1 cellular context compared by ENCODE assay signal in the genomic region with DNA sequence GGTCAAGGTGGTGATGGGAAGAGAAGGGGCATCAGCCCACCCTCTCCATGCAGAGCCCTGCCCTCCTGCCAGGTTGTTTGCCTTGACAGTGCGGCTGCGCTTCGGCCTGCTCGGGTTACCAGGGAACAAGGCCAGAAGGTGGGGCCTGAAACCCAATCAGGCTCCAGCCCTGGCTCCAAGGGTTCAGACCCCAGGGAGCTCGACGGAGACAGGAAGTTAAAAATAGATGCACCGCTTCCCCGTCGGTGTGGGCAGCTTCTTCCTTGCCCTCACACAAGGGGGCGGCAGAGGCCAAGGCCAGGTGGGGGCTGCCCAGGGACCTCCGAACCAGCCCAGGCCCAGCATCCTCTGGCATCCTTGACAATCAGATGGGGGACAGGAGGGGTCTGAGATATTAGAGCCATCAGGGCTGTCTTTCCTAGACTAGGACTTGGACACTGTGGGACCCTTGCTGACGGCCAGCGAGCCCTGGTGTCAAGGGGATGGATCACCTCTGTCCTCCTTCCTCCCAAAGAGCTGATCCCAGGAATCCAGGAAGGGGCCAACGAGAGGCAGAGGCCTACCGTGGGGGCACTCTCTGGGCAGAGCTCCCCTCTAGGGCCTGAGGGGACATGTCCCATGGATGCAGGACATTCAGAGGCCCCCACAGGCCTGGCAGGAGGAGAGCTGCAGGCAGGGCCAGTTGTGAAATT.
TF ChIP-seq lines count a peak whose summit lies in the region.

No MANE protein-coding gene starts in this region.

TF ChIP-seq in HepG2, 621 proteins besides CTCF, POLR2A, EP300 and RAD21 (continued from another document and continues in another):
- TF ChIP-seq, protein P1, sequence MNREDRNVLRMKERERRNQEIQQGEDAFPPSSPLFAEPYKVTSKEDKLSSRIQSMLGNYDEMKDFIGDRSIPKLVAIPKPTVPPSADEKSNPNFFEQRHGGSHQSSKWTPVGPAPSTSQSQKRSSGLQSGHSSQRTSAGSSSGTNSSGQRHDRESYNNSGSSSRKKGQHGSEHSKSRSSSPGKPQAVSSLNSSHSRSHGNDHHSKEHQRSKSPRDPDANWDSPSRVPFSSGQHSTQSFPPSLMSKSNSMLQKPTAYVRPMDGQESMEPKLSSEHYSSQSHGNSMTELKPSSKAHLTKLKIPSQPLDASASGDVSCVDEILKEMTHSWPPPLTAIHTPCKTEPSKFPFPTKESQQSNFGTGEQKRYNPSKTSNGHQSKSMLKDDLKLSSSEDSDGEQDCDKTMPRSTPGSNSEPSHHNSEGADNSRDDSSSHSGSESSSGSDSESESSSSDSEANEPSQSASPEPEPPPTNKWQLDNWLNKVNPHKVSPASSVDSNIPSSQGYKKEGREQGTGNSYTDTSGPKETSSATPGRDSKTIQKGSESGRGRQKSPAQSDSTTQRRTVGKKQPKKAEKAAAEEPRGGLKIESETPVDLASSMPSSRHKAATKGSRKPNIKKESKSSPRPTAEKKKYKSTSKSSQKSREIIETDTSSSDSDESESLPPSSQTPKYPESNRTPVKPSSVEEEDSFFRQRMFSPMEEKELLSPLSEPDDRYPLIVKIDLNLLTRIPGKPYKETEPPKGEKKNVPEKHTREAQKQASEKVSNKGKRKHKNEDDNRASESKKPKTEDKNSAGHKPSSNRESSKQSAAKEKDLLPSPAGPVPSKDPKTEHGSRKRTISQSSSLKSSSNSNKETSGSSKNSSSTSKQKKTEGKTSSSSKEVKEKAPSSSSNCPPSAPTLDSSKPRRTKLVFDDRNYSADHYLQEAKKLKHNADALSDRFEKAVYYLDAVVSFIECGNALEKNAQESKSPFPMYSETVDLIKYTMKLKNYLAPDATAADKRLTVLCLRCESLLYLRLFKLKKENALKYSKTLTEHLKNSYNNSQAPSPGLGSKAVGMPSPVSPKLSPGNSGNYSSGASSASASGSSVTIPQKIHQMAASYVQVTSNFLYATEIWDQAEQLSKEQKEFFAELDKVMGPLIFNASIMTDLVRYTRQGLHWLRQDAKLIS (CRISPR knock-in tag; IDR thresholded peaks at IDR 0.05) = no peak
- TF ChIP-seq CHD4 (IDR thresholded peaks at IDR 0.05; ENCODE audit: borderline replicate concordance, low read length) (no peak), NR1H2 (CRISPR knock-in tag; IDR thresholded peaks at IDR 0.05; ENCODE audit: borderline replicate concordance, low read depth) (no peak), TEAD3 (CRISPR knock-in tag; optimal IDR thresholded peaks at IDR 0.05; ENCODE audit: borderline replicate concordance) (peak; percentile 80), ZNF737 (CRISPR knock-in tag; IDR thresholded peaks at IDR 0.05; ENCODE audit: borderline replicate concordance) (no peak), TARDBP (CRISPR knock-in tag; IDR thresholded peaks at IDR 0.05) (0 out of 2 replicates have a peak, but pooled peaks have one; percentile 26), TCF12 (IDR thresholded peaks at IDR 0.05) (no peak), TCF12 (CRISPR knock-in tag; IDR thresholded peaks at IDR 0.05) (no peak), ZNF10 (CRISPR knock-in tag; IDR thresholded peaks at IDR 0.05; ENCODE audit: borderline replicate concordance, low read depth) (no peak), IKZF1 (IDR thresholded peaks at IDR 0.05) (no peak), MAFG (CRISPR knock-in tag; IDR thresholded peaks at IDR 0.05) (no peak), MIER2 (CRISPR knock-in tag; IDR thresholded peaks at IDR 0.05) (no peak), STAT5B (CRISPR knock-in tag; IDR thresholded peaks at IDR 0.05) (no peak), ZNF3 (CRISPR knock-in tag; IDR thresholded peaks at IDR 0.05) (no peak), SPEN (CRISPR knock-in tag; IDR thresholded peaks at IDR 0.05; ENCODE audit: low read depth) (no peak), SATB2 (CRISPR knock-in tag; IDR thresholded peaks at IDR 0.05) (no peak), KDM6A (CRISPR knock-in tag; IDR thresholded peaks at IDR 0.05; ENCODE audit: low read depth) (no peak), ZNF333 (CRISPR knock-in tag; IDR thresholded peaks at IDR 0.05; ENCODE audit: borderline replicate concordance) (peak; percentile 52; the same call in 1 of the 2 replicates), SMAD9 (CRISPR knock-in tag; IDR thresholded peaks at IDR 0.05) (no peak), MLLT10 (CRISPR knock-in tag; IDR thresholded peaks at IDR 0.05) (no peak), HOXA7 (CRISPR knock-in tag; IDR thresholded peaks at IDR 0.05) (no peak), STAG1 (CRISPR knock-in tag; IDR thresholded peaks at IDR 0.05) (peak; percentile 95), ZNF431 (CRISPR knock-in tag; IDR thresholded peaks at IDR 0.05; ENCODE audit: borderline replicate concordance, low read depth) (no peak), MTA1 (CRISPR knock-in tag; IDR thresholded peaks at IDR 0.05; ENCODE audit: borderline replicate concordance) (0 out of 2 replicates have a peak, but pooled peaks have one; percentile 55), ZFY (CRISPR knock-in tag; IDR thresholded peaks at IDR 0.05) (peak; percentile 57; the same call in 1 of the 2 replicates)
- TF ChIP-seq, protein P2, sequence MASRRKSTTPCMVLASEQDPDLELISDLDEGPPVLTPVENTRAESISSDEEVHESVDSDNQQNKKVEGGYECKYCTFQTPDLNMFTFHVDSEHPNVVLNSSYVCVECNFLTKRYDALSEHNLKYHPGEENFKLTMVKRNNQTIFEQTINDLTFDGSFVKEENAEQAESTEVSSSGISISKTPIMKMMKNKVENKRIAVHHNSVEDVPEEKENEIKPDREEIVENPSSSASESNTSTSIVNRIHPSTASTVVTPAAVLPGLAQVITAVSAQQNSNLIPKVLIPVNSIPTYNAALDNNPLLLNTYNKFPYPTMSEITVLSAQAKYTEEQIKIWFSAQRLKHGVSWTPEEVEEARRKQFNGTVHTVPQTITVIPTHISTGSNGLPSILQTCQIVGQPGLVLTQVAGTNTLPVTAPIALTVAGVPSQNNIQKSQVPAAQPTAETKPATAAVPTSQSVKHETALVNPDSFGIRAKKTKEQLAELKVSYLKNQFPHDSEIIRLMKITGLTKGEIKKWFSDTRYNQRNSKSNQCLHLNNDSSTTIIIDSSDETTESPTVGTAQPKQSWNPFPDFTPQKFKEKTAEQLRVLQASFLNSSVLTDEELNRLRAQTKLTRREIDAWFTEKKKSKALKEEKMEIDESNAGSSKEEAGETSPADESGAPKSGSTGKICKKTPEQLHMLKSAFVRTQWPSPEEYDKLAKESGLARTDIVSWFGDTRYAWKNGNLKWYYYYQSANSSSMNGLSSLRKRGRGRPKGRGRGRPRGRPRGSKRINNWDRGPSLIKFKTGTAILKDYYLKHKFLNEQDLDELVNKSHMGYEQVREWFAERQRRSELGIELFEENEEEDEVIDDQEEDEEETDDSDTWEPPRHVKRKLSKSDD (CRISPR knock-in tag; IDR thresholded peaks at IDR 0.05; ENCODE audit: low read depth) = no peak
- TF ChIP-seq, protein P3, sequence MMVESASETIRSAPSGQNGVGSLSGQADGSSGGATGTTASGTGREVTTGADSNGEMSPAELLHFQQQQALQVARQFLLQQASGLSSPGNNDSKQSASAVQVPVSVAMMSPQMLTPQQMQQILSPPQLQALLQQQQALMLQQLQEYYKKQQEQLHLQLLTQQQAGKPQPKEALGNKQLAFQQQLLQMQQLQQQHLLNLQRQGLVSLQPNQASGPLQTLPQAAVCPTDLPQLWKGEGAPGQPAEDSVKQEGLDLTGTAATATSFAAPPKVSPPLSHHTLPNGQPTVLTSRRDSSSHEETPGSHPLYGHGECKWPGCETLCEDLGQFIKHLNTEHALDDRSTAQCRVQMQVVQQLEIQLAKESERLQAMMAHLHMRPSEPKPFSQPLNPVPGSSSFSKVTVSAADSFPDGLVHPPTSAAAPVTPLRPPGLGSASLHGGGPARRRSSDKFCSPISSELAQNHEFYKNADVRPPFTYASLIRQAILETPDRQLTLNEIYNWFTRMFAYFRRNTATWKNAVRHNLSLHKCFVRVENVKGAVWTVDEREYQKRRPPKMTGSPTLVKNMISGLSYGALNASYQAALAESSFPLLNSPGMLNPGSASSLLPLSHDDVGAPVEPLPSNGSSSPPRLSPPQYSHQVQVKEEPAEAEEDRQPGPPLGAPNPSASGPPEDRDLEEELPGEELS (CRISPR knock-in tag; IDR thresholded peaks at IDR 0.05) = peak; percentile 44; the same call in 1 of the 2 replicates
- TF ChIP-seq, protein P4, sequence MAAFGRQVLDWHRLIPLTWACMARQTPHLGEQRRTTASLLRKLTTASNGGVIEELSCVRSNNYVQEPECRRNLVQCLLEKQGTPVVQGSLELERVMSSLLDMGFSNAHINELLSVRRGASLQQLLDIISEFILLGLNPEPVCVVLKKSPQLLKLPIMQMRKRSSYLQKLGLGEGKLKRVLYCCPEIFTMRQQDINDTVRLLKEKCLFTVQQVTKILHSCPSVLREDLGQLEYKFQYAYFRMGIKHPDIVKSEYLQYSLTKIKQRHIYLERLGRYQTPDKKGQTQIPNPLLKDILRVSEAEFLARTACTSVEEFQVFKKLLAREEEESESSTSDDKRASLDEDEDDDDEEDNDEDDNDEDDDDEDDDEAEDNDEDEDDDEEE (CRISPR knock-in tag; IDR thresholded peaks at IDR 0.05) = no peak
- TF ChIP-seq, protein P5, sequence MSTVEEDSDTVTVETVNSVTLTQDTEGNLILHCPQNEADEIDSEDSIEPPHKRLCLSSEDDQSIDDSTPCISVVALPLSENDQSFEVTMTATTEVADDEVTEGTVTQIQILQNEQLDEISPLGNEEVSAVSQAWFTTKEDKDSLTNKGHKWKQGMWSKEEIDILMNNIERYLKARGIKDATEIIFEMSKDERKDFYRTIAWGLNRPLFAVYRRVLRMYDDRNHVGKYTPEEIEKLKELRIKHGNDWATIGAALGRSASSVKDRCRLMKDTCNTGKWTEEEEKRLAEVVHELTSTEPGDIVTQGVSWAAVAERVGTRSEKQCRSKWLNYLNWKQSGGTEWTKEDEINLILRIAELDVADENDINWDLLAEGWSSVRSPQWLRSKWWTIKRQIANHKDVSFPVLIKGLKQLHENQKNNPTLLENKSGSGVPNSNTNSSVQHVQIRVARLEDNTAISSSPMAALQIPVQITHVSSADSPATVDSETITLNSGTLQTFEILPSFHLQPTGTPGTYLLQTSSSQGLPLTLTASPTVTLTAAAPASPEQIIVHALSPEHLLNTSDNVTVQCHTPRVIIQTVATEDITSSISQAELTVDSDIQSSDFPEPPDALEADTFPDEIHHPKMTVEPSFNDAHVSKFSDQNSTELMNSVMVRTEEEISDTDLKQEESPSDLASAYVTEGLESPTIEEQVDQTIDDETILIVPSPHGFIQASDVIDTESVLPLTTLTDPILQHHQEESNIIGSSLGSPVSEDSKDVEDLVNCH (CRISPR knock-in tag; IDR thresholded peaks at IDR 0.05) = no peak
- TF ChIP-seq, protein P6, sequence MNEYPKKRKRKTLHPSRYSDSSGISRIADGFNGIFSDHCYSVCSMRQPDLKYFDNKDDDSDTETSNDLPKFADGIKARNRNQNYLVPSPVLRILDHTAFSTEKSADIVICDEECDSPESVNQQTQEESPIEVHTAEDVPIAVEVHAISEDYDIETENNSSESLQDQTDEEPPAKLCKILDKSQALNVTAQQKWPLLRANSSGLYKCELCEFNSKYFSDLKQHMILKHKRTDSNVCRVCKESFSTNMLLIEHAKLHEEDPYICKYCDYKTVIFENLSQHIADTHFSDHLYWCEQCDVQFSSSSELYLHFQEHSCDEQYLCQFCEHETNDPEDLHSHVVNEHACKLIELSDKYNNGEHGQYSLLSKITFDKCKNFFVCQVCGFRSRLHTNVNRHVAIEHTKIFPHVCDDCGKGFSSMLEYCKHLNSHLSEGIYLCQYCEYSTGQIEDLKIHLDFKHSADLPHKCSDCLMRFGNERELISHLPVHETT (CRISPR knock-in tag; conservative IDR thresholded peaks at IDR 0.05) = no peak
- TF ChIP-seq, protein P7, sequence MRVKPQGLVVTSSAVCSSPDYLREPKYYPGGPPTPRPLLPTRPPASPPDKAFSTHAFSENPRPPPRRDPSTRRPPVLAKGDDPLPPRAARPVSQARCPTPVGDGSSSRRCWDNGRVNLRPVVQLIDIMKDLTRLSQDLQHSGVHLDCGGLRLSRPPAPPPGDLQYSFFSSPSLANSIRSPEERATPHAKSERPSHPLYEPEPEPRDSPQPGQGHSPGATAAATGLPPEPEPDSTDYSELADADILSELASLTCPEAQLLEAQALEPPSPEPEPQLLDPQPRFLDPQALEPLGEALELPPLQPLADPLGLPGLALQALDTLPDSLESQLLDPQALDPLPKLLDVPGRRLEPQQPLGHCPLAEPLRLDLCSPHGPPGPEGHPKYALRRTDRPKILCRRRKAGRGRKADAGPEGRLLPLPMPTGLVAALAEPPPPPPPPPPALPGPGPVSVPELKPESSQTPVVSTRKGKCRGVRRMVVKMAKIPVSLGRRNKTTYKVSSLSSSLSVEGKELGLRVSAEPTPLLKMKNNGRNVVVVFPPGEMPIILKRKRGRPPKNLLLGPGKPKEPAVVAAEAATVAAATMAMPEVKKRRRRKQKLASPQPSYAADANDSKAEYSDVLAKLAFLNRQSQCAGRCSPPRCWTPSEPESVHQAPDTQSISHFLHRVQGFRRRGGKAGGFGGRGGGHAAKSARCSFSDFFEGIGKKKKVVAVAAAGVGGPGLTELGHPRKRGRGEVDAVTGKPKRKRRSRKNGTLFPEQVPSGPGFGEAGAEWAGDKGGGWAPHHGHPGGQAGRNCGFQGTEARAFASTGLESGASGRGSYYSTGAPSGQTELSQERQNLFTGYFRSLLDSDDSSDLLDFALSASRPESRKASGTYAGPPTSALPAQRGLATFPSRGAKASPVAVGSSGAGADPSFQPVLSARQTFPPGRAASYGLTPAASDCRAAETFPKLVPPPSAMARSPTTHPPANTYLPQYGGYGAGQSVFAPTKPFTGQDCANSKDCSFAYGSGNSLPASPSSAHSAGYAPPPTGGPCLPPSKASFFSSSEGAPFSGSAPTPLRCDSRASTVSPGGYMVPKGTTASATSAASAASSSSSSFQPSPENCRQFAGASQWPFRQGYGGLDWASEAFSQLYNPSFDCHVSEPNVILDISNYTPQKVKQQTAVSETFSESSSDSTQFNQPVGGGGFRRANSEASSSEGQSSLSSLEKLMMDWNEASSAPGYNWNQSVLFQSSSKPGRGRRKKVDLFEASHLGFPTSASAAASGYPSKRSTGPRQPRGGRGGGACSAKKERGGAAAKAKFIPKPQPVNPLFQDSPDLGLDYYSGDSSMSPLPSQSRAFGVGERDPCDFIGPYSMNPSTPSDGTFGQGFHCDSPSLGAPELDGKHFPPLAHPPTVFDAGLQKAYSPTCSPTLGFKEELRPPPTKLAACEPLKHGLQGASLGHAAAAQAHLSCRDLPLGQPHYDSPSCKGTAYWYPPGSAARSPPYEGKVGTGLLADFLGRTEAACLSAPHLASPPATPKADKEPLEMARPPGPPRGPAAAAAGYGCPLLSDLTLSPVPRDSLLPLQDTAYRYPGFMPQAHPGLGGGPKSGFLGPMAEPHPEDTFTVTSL (CRISPR knock-in tag; IDR thresholded peaks at IDR 0.05; ENCODE audit: borderline replicate concordance) = no peak
- TF ChIP-seq, protein P8, sequence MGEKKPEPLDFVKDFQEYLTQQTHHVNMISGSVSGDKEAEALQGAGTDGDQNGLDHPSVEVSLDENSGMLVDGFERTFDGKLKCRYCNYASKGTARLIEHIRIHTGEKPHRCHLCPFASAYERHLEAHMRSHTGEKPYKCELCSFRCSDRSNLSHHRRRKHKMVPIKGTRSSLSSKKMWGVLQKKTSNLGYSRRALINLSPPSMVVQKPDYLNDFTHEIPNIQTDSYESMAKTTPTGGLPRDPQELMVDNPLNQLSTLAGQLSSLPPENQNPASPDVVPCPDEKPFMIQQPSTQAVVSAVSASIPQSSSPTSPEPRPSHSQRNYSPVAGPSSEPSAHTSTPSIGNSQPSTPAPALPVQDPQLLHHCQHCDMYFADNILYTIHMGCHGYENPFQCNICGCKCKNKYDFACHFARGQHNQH (CRISPR knock-in tag; IDR thresholded peaks at IDR 0.05) = no peak
